In genomic region chr13:110388141-110388943, GRCh38 we compare ENCODE assay signal across 9 cellular contexts.
DNase-seq lines count a peak whose midpoint lies in the region; ATAC-seq and TF ChIP-seq lines count a peak whose summit lies in the region.
"Had no signal": no experiment of that assay in that cellular context is flagged by ENCODE, and none has a peak within 500 bp of the region (broad histone marks: within the 10 kb centered on the region; RNA-seq: fewer than 3 reads in every experiment).

No MANE protein-coding gene starts in this region.

- 61 to 74% (median 68%) methylated on average over 10 to 18 of the region's 18 CpGs for WGBS in adrenal gland, 4 donors
- 32% methylated on average over 18 of the region's 18 CpGs for WGBS in right cardiac atrium

- peak overlapping the region in 3 of 5 donors; percentile 43 to 86 (median 48) for H3K27ac ChIP-seq in adrenal gland
- H3K27ac ChIP-seq in right cardiac atrium (ENCODE audit: low read length), result peak overlapping the region; percentile 82
- peak overlapping the region; percentile 39 for H3K27ac ChIP-seq in skeletal muscle tissue (ENCODE audit: low read depth, low read length)

- no peaks in the 10 kb centered on the region for H3K9me3 ChIP-seq in adrenal gland (replicated peaks in 1 of 3)
- H3K9me3 ChIP-seq in right cardiac atrium (ENCODE audit: control insufficient read depth, low read length), result no peaks in the 10 kb centered on the region
- no peaks in the 10 kb centered on the region for H3K9me3 ChIP-seq in skeletal muscle tissue (ENCODE audit: control insufficient read depth in 3 of 3, low read length in 3 of 3)

- peak overlapping the region; percentile 27 to 74 (median 47) for H3K9ac ChIP-seq in skeletal muscle tissue (ENCODE audit: low read depth in 1 of 3, low read length in 3 of 3)

- no peak for TF ChIP-seq CTCF in adrenal gland (IDR thresholded peaks at IDR 0.05)

- H3K27me3 ChIP-seq in adrenal gland (no peaks in the 10 kb centered on the region), right cardiac atrium (ENCODE audit: control insufficient read depth, insufficient read depth) (no peaks in the 10 kb centered on the region), skeletal muscle tissue (ENCODE audit: control insufficient read depth in 3 of 3, insufficient read depth in 3 of 3, low read length in 3 of 3) (no peaks in the 10 kb centered on the region)

- TF ChIP-seq POLR2A in adrenal gland (IDR thresholded peaks at IDR 0.05), result no peak

- ATAC-seq in right cardiac atrium (peak; percentile 56 to 60), GM21825 (IDR thresholded peaks at IDR 0.05; ENCODE audit: unreplicated experiment) (no peak), HG03571 (IDR thresholded peaks at IDR 0.05; ENCODE audit: unreplicated experiment) (no peak)

- no peaks in the 10 kb centered on the region for H3K36me3 ChIP-seq in adrenal gland (replicated peaks in 1 of 2)
- peaks cover 0 to 2% (median 0%) of the 10 kb centered on the region in 3 donors for H3K36me3 ChIP-seq in skeletal muscle tissue (ENCODE audit: control insufficient read depth in 3 of 3, insufficient read depth in 3 of 3, low read length in 3 of 3)

- H3K4me1 ChIP-seq in adrenal gland (replicated peaks in 1 of 2) (peaks cover 0 to 22% of the 10 kb centered on the region in 2 donors), right cardiac atrium (ENCODE audit: control insufficient read depth, insufficient read depth, low read length) (peaks cover 11% of the 10 kb centered on the region), skeletal muscle tissue (ENCODE audit: control insufficient read depth in 3 of 3, insufficient read depth in 3 of 3, low read length in 3 of 3) (peaks cover 21 to 30% (median 30%) of the 10 kb centered on the region in 3 donors)

- H3K4me3 ChIP-seq in adrenal gland, result no peak overlapping the region
- no peak overlapping the region for H3K4me3 ChIP-seq in right cardiac atrium (ENCODE audit: low read length)
- peak overlapping the region; percentile 29 to 73 (median 66) for H3K4me3 ChIP-seq in skeletal muscle tissue (ENCODE audit: low read length in 3 of 3)

- intact Hi-C loops in adrenal gland (cut with DNase I) (no loop called here), right cardiac atrium (cut with DNase I) (no loop called here)

- peak; percentile 57 for DNase-seq in H4 (ENCODE audit: low spot score)
- DNase-seq in adrenal gland, result no peak
- DNase-seq in right cardiac atrium, result peak in 2 of 3 donors; percentile 59 to 76
- no peak for DNase-seq in stimulated activated CD4-positive, alpha-beta T cell treated with anti-CD3 and anti-CD28 coated beads, Interleukin-15, amount 100 ng/mL, for 24 hours
- no peak for DNase-seq in stimulated activated CD4-positive, alpha-beta T cell treated with anti-CD3 and anti-CD28 coated beads, Interleukin-2, amount 100 ng/mL, for 48 hours
- DNase-seq: NCI-H2081 had no signal

Comparison
In these comparisons a context has a peak if more than half of its experiments do, and no peak if none do; other contexts are left out.
1. DNase-seq: peak in H4 (single experiment) and right cardiac atrium (2 of 3); none in adrenal gland (0 of 7), stimulated activated CD4-positive, alpha-beta T cell treated with anti-CD3 and anti-CD28 coated beads, Interleukin-15, amount 100 ng/mL, for 24 hours (single experiment) and stimulated activated CD4-positive, alpha-beta T cell treated with anti-CD3 and anti-CD28 coated beads, Interleukin-2, amount 100 ng/mL, for 48 hours (0 of 2).
2. H3K4me3 ChIP-seq: peak in skeletal muscle tissue (3 of 3); none in adrenal gland (0 of 4) and right cardiac atrium (single experiment).
3. ATAC-seq: peak in right cardiac atrium (2 of 2); none in GM21825 (single experiment) and HG03571 (single experiment).
4. Peak in every context shown above with its lines, with median percentiles within 50 percentile points of each other: H3K27ac ChIP-seq.